Comparison of ENCODE assay signal across 35 cellular contexts in genomic region chr20:48054051-48054450, GRCh38.
"Had no signal": no experiment of that assay in that cellular context is flagged by ENCODE, and none has a peak within 500 bp of the region (broad histone marks: within the 10 kb centered on the region; RNA-seq: fewer than 3 reads in every experiment).

No MANE protein-coding gene starts in this region.

- ATAC-seq: activated CD8-positive, alpha-beta T cell treated with anti-CD3 and anti-CD28 coated beads for 36 hours; activated naive CD4-positive, alpha-beta T cell treated with anti-CD3 and anti-CD28 coated beads, Interleukin-2, amount 50 U/mL, for 72 hours; activated T-cell treated with anti-CD3 and anti-CD28 coated beads, Interleukin-2, amount 50 U/mL, for 4 hours; activated T-cell treated with anti-CD3 and anti-CD28 coated beads, Interleukin-2, amount 50 U/mL, for 72 hours; activated T-helper 17 cell treated with anti-CD3 and anti-CD28 coated beads, Interleukin-2, amount 50 U/mL, for 72 hours had no signal

- H3K27me3 Mint-ChIP-seq: activated CD4-positive, alpha-beta T cell treated with anti-CD3 and anti-CD28 coated beads, Interleukin-2, amount 10 ng/mL, durations not matched to agents 24 days and 14 days had no signal

- H3K9me3 Mint-ChIP-seq: activated CD8-positive, alpha-beta T cell treated with anti-CD3 and anti-CD28 coated beads for 36 hours; activated naive CD4-positive, alpha-beta T cell treated with anti-CD3 and anti-CD28 coated beads for 36 hours; activated T-helper 17 cell treated with anti-CD3 and anti-CD28 coated beads, Interleukin-2, amount 50 U/mL, for 72 hours had no signal

- H3K27me3 ChIP-seq: adrenal gland, ascending aorta had no signal

- H3K36me3 ChIP-seq: adrenal gland, ascending aorta had no signal

- H3K4me3 Mint-ChIP-seq: activated B cell treated with CpG ODN at 0.5 μM for 24 hours; activated CD4-positive, alpha-beta memory T cell treated with anti-CD3 and anti-CD28 coated beads for 36 hours; activated CD4-positive, alpha-beta T cell treated with anti-CD3 and anti-CD28 coated beads, Interleukin-2, amount 10 ng/mL, durations not matched to agents 24 days and 14 days; activated CD8-positive, alpha-beta T cell treated with anti-CD3 and anti-CD28 coated beads for 36 hours; activated naive CD4-positive, alpha-beta T cell treated with anti-CD3 and anti-CD28 coated beads for 36 hours; activated naive CD8-positive, alpha-beta T cell treated with anti-CD3 and anti-CD28 coated beads for 36 hours; activated T-cell treated with anti-CD3 and anti-CD28 coated beads, Interleukin-2, amount 50 U/mL, for 4 hours; activated T-cell treated with anti-CD3 and anti-CD28 coated beads, Interleukin-2, amount 50 U/mL, for 72 hours; activated T-helper 1 cell treated with anti-CD3 and anti-CD28 coated beads, Interleukin-12 subunit alpha, Interleukin-12 subunit beta, Interleukin-2, Interleukin-4 antibody, amounts not matched to agents 30 ng/mL and 10 ng/mL and 1 ng/mL, durations not matched to agents 14 hours and 24 hours and 36 hours; activated T-helper 17 cell treated with anti-CD3 and anti-CD28 coated beads, Interleukin-2, amount 50 U/mL, for 72 hours; brain; T-helper 1 cell treated with Interleukin-12 subunit alpha and Interleukin-12 subunit beta and Interleukin-4 antibody, amounts not matched to agents 30 μg/mL and 1 μg/mL, for 36 hours; T-helper 2 cell treated with Interferon-gamma antibody and Interleukin-4, amounts not matched to agents 5 μg/mL and 100 μg/mL, for 36 hours had no signal

- DNase-seq: activated B cell treated with CpG ODN at 0.5 μM for 24 hours; activated CD4-positive, alpha-beta memory T cell treated with anti-CD3 and anti-CD28 coated beads for 36 hours; activated CD4-positive, alpha-beta T cell treated with anti-CD3 and anti-CD28 coated beads for 4 hours; activated CD4-positive, alpha-beta T cell treated with anti-CD3 and anti-CD28 coated beads, Interleukin-2, amount 10 ng/mL, durations not matched to agents 24 days and 14 days; activated CD4-positive, alpha-beta T cell treated with anti-CD3 and anti-CD28 coated beads, Interleukin-2, amount 50 U/mL, for 1 hour; activated CD4-positive, alpha-beta T cell treated with anti-CD3 and anti-CD28 coated beads, Interleukin-2, amount 50 U/mL, for 4 hours; activated CD4-positive, CD25-positive, alpha-beta regulatory T cell treated with anti-CD3 and anti-CD28 coated beads, Interleukin-2, amount 50 U/mL, for 72 hours; activated CD8-positive, alpha-beta memory T cell treated with anti-CD3 and anti-CD28 coated beads, Interleukin-2, amount 50 U/mL, for 4 hours; activated CD8-positive, alpha-beta T cell treated with anti-CD3 and anti-CD28 coated beads for 36 hours; activated effector memory CD4-positive, alpha-beta T cell treated with anti-CD3 and anti-CD28 coated beads, Interleukin-2, amount 50 U/mL, for 16 hours; activated gamma-delta T cell treated with Interleukin-2 at 50 U/mL for 16 hours; activated naive CD4-positive, alpha-beta T cell; activated naive CD4-positive, alpha-beta T cell treated with anti-CD3 and anti-CD28 coated beads for 36 hours; activated naive CD4-positive, alpha-beta T cell treated with anti-CD3 and anti-CD28 coated beads, Interleukin-2, amount 50 U/mL, for 16 hours; activated naive CD8-positive, alpha-beta T cell treated with anti-CD3 and anti-CD28 coated beads for 36 hours; activated T-cell treated with anti-CD3 and anti-CD28 coated beads for 4 hours; activated T-cell treated with anti-CD3 and anti-CD28 coated beads, Interleukin-2, amount 50 U/mL, for 1 hour; activated T-cell treated with anti-CD3 and anti-CD28 coated beads, Interleukin-2, amount 50 U/mL, for 4 hours; activated T-cell treated with anti-CD3 and anti-CD28 coated beads, Interleukin-2, amount 50 U/mL, for 72 hours; adrenal gland; amygdala; anterior cingulate cortex; central memory CD4-positive, alpha-beta T cell; T-helper 1 cell; T-helper 2 cell; T-helper 9 cell had no signal

- H3K9me3 ChIP-seq: adrenal gland, ascending aorta had no signal

- H3K4me1 Mint-ChIP-seq: activated B cell treated with CpG ODN at 0.5 μM for 24 hours; activated CD4-positive, alpha-beta T cell treated with anti-CD3 and anti-CD28 coated beads, Interleukin-2, amount 10 ng/mL, durations not matched to agents 24 days and 14 days; activated naive CD8-positive, alpha-beta T cell treated with anti-CD3 and anti-CD28 coated beads for 36 hours; activated T-helper 17 cell treated with anti-CD3 and anti-CD28 coated beads, Interleukin-2, amount 50 U/mL, for 72 hours had no signal

- H3K4me1 ChIP-seq: adrenal gland had no signal

- FAIRE-seq: TTC549 had no signal

- H3K27ac Mint-ChIP-seq: activated B cell treated with CpG ODN at 0.5 μM for 24 hours; activated CD4-positive, alpha-beta memory T cell treated with anti-CD3 and anti-CD28 coated beads for 36 hours; activated CD4-positive, alpha-beta T cell treated with anti-CD3 and anti-CD28 coated beads, Interleukin-2, amount 10 ng/mL, durations not matched to agents 24 days and 14 days; activated CD8-positive, alpha-beta T cell treated with anti-CD3 and anti-CD28 coated beads for 36 hours; activated naive CD4-positive, alpha-beta T cell treated with anti-CD3 and anti-CD28 coated beads for 36 hours; activated naive CD4-positive, alpha-beta T cell treated with anti-CD3 and anti-CD28 coated beads, Interleukin-2, amount 50 U/mL, for 72 hours; activated naive CD8-positive, alpha-beta T cell treated with anti-CD3 and anti-CD28 coated beads for 36 hours; activated T-cell treated with anti-CD3 and anti-CD28 coated beads, Interleukin-2, amount 50 U/mL, for 72 hours; activated T-helper 1 cell treated with anti-CD3 and anti-CD28 coated beads, Interleukin-12 subunit alpha, Interleukin-12 subunit beta, Interleukin-2, Interleukin-4 antibody, amounts not matched to agents 30 ng/mL and 10 ng/mL and 1 ng/mL, durations not matched to agents 14 hours and 24 hours and 36 hours; activated T-helper 17 cell treated with anti-CD3 and anti-CD28 coated beads, Interleukin-2, amount 50 U/mL, for 72 hours; brain; T-helper 1 cell treated with Interleukin-12 subunit alpha and Interleukin-12 subunit beta and Interleukin-4 antibody, amounts not matched to agents 30 μg/mL and 1 μg/mL, for 36 hours; T-helper 2 cell treated with Interferon-gamma antibody and Interleukin-4, amounts not matched to agents 5 μg/mL and 100 μg/mL, for 36 hours had no signal

- H3K27ac ChIP-seq: adrenal gland, ascending aorta, VCaP had no signal

- H3K4me3 ChIP-seq: adrenal gland, ascending aorta had no signal

- H3K36me3 Mint-ChIP-seq: activated CD4-positive, alpha-beta memory T cell treated with anti-CD3 and anti-CD28 coated beads for 36 hours; activated naive CD4-positive, alpha-beta T cell treated with anti-CD3 and anti-CD28 coated beads, Interleukin-2, amount 50 U/mL, for 72 hours; activated naive CD8-positive, alpha-beta T cell treated with anti-CD3 and anti-CD28 coated beads for 36 hours; brain had no signal
